ENCODE assay signal across 38 cellular contexts in genomic region chr2:68992341-68992740, GRCh38. TPM values are rescaled to one million over a fixed set of nuclear protein-coding genes. Genes with fewer than 3 reads are reported as not detected.
"Had no signal": no experiment of that assay in that cellular context is flagged by ENCODE, and none has a peak within 500 bp of the region (broad histone marks: within the 10 kb centered on the region; RNA-seq: fewer than 3 reads in every experiment).

No MANE protein-coding gene starts in this region.

- H3K27ac ChIP-seq: adrenal gland, body of pancreas, brain microvascular endothelial cell, breast epithelium, VCaP had no signal

- H3K4me1 Mint-ChIP-seq: activated B cell treated with CpG ODN at 0.5 μM for 24 hours; activated CD4-positive, alpha-beta T cell treated with anti-CD3 and anti-CD28 coated beads, Interleukin-2, amount 10 ng/mL, durations not matched to agents 7 days and 5 days; activated naive CD8-positive, alpha-beta T cell treated with anti-CD3 and anti-CD28 coated beads for 36 hours; activated T-helper 17 cell treated with anti-CD3 and anti-CD28 coated beads, Interleukin-2, amount 50 U/mL, for 72 hours had no signal

- H3K9me3 ChIP-seq: adrenal gland, body of pancreas, breast epithelium had no signal

- DNase-seq: activated B cell treated with CpG ODN at 0.5 μM for 24 hours; activated CD4-positive, alpha-beta memory T cell treated with anti-CD3 and anti-CD28 coated beads for 36 hours; activated CD4-positive, alpha-beta T cell treated with anti-CD3 and anti-CD28 coated beads for 4 hours; activated CD4-positive, alpha-beta T cell treated with anti-CD3 and anti-CD28 coated beads, Interleukin-2, amount 10 ng/mL, durations not matched to agents 7 days and 5 days; activated CD4-positive, alpha-beta T cell treated with anti-CD3 and anti-CD28 coated beads, Interleukin-2, amount 50 U/mL, for 4 hours; activated CD4-positive, CD25-positive, alpha-beta regulatory T cell treated with anti-CD3 and anti-CD28 coated beads, Interleukin-2, amount 50 U/mL, for 72 hours; activated CD8-positive, alpha-beta memory T cell treated with anti-CD3 and anti-CD28 coated beads, Interleukin-2, amount 50 U/mL, for 4 hours; activated CD8-positive, alpha-beta T cell treated with anti-CD3 and anti-CD28 coated beads for 36 hours; activated effector memory CD4-positive, alpha-beta T cell treated with anti-CD3 and anti-CD28 coated beads, Interleukin-2, amount 50 U/mL, for 16 hours; activated gamma-delta T cell treated with Interleukin-2 at 50 U/mL for 16 hours; activated naive CD4-positive, alpha-beta T cell; activated naive CD4-positive, alpha-beta T cell treated with anti-CD3 and anti-CD28 coated beads for 36 hours; activated naive CD4-positive, alpha-beta T cell treated with anti-CD3 and anti-CD28 coated beads, Interleukin-2, amount 50 U/mL, for 16 hours; activated naive CD8-positive, alpha-beta T cell treated with anti-CD3 and anti-CD28 coated beads for 36 hours; activated T-cell treated with anti-CD3 and anti-CD28 coated beads for 4 hours; activated T-cell treated with anti-CD3 and anti-CD28 coated beads, Interleukin-2, amount 50 U/mL, for 1 hour; activated T-cell treated with anti-CD3 and anti-CD28 coated beads, Interleukin-2, amount 50 U/mL, for 4 hours; activated T-cell treated with anti-CD3 and anti-CD28 coated beads, Interleukin-2, amount 50 U/mL, for 72 hours; amniotic stem cell; aorta; body of pancreas; brain microvascular endothelial cell; central memory CD4-positive, alpha-beta T cell; T-helper 1 cell; T-helper 2 cell; T-helper 9 cell had no signal

- H3K27ac Mint-ChIP-seq: activated B cell treated with CpG ODN at 0.5 μM for 24 hours; activated CD4-positive, alpha-beta memory T cell treated with anti-CD3 and anti-CD28 coated beads for 36 hours; activated CD4-positive, alpha-beta T cell treated with anti-CD3 and anti-CD28 coated beads, Interleukin-2, amount 10 ng/mL, durations not matched to agents 7 days and 5 days; activated CD8-positive, alpha-beta T cell treated with anti-CD3 and anti-CD28 coated beads for 36 hours; activated naive CD4-positive, alpha-beta T cell treated with anti-CD3 and anti-CD28 coated beads for 36 hours; activated naive CD4-positive, alpha-beta T cell treated with anti-CD3 and anti-CD28 coated beads, Interleukin-2, amount 50 U/mL, for 72 hours; activated naive CD8-positive, alpha-beta T cell treated with anti-CD3 and anti-CD28 coated beads for 36 hours; activated T-cell treated with anti-CD3 and anti-CD28 coated beads, Interleukin-2, amount 50 U/mL, for 72 hours; activated T-helper 1 cell treated with anti-CD3 and anti-CD28 coated beads, Interleukin-12 subunit alpha, Interleukin-12 subunit beta, Interleukin-2, Interleukin-4 antibody, amounts not matched to agents 30 ng/mL and 10 ng/mL and 1 ng/mL, durations not matched to agents 14 hours and 24 hours and 36 hours; activated T-helper 17 cell treated with anti-CD3 and anti-CD28 coated beads, Interleukin-2, amount 50 U/mL, for 72 hours; T-helper 1 cell treated with Interleukin-12 subunit alpha and Interleukin-12 subunit beta and Interleukin-4 antibody, amounts not matched to agents 30 μg/mL and 1 μg/mL, for 36 hours; T-helper 2 cell treated with Interferon-gamma antibody and Interleukin-4, amounts not matched to agents 5 μg/mL and 100 μg/mL, for 36 hours had no signal

- H3K36me3 Mint-ChIP-seq: activated CD4-positive, alpha-beta memory T cell treated with anti-CD3 and anti-CD28 coated beads for 36 hours; activated naive CD4-positive, alpha-beta T cell treated with anti-CD3 and anti-CD28 coated beads, Interleukin-2, amount 50 U/mL, for 72 hours; activated naive CD8-positive, alpha-beta T cell treated with anti-CD3 and anti-CD28 coated beads for 36 hours had no signal

- H3K27me3 ChIP-seq: adrenal gland, body of pancreas, brain microvascular endothelial cell, breast epithelium had no signal

- H3K4me3 Mint-ChIP-seq: activated B cell treated with CpG ODN at 0.5 μM for 24 hours; activated CD4-positive, alpha-beta memory T cell treated with anti-CD3 and anti-CD28 coated beads for 36 hours; activated CD4-positive, alpha-beta T cell treated with anti-CD3 and anti-CD28 coated beads, Interleukin-2, amount 10 ng/mL, durations not matched to agents 7 days and 5 days; activated CD8-positive, alpha-beta T cell treated with anti-CD3 and anti-CD28 coated beads for 36 hours; activated naive CD4-positive, alpha-beta T cell treated with anti-CD3 and anti-CD28 coated beads for 36 hours; activated naive CD8-positive, alpha-beta T cell treated with anti-CD3 and anti-CD28 coated beads for 36 hours; activated T-cell treated with anti-CD3 and anti-CD28 coated beads, Interleukin-2, amount 50 U/mL, for 4 hours; activated T-cell treated with anti-CD3 and anti-CD28 coated beads, Interleukin-2, amount 50 U/mL, for 72 hours; activated T-helper 1 cell treated with anti-CD3 and anti-CD28 coated beads, Interleukin-12 subunit alpha, Interleukin-12 subunit beta, Interleukin-2, Interleukin-4 antibody, amounts not matched to agents 30 ng/mL and 10 ng/mL and 1 ng/mL, durations not matched to agents 14 hours and 24 hours and 36 hours; activated T-helper 17 cell treated with anti-CD3 and anti-CD28 coated beads, Interleukin-2, amount 50 U/mL, for 72 hours; T-helper 1 cell treated with Interleukin-12 subunit alpha and Interleukin-12 subunit beta and Interleukin-4 antibody, amounts not matched to agents 30 μg/mL and 1 μg/mL, for 36 hours; T-helper 2 cell treated with Interferon-gamma antibody and Interleukin-4, amounts not matched to agents 5 μg/mL and 100 μg/mL, for 36 hours had no signal

- H3K4me1 ChIP-seq: body of pancreas, breast epithelium had no signal

- H3K4me3 ChIP-seq: adrenal gland, body of pancreas, breast epithelium had no signal

- H3K36me3 ChIP-seq: adrenal gland, brain microvascular endothelial cell, breast epithelium had no signal

- H3K9me3 Mint-ChIP-seq: activated B cell treated with CpG ODN at 0.5 μM for 24 hours; activated CD4-positive, alpha-beta memory T cell treated with anti-CD3 and anti-CD28 coated beads for 36 hours; activated CD4-positive, alpha-beta T cell treated with anti-CD3 and anti-CD28 coated beads, Interleukin-2, amount 10 ng/mL, durations not matched to agents 7 days and 5 days; activated CD8-positive, alpha-beta T cell treated with anti-CD3 and anti-CD28 coated beads for 36 hours; activated naive CD4-positive, alpha-beta T cell treated with anti-CD3 and anti-CD28 coated beads for 36 hours; activated naive CD4-positive, alpha-beta T cell treated with anti-CD3 and anti-CD28 coated beads, Interleukin-2, amount 50 U/mL, for 72 hours; activated naive CD8-positive, alpha-beta T cell treated with anti-CD3 and anti-CD28 coated beads for 36 hours; activated T-cell treated with anti-CD3 and anti-CD28 coated beads, Interleukin-2, amount 50 U/mL, for 4 hours; activated T-cell treated with anti-CD3 and anti-CD28 coated beads, Interleukin-2, amount 50 U/mL, for 72 hours; activated T-helper 1 cell treated with anti-CD3 and anti-CD28 coated beads, Interleukin-12 subunit alpha, Interleukin-12 subunit beta, Interleukin-2, Interleukin-4 antibody, amounts not matched to agents 30 ng/mL and 10 ng/mL and 1 ng/mL, durations not matched to agents 14 hours and 24 hours and 36 hours; activated T-helper 17 cell treated with anti-CD3 and anti-CD28 coated beads, Interleukin-2, amount 50 U/mL, for 72 hours; T-helper 1 cell treated with Interleukin-12 subunit alpha and Interleukin-12 subunit beta and Interleukin-4 antibody, amounts not matched to agents 30 μg/mL and 1 μg/mL, for 36 hours; T-helper 2 cell treated with Interferon-gamma antibody and Interleukin-4, amounts not matched to agents 5 μg/mL and 100 μg/mL, for 36 hours had no signal

RNA-seq across cellular contexts. Expression of gene GKN1, which starts 17.9 kb away (rescaled TPM):
- total RNA-seq: activated B cell treated with CpG ODN at 0.5 μM for 24 hours; activated CD4-positive, alpha-beta memory T cell treated with anti-CD3 and anti-CD28 coated beads for 36 hours; activated CD4-positive, alpha-beta T cell treated with anti-CD3 and anti-CD28 coated beads, Interleukin-2, amount 10 ng/mL, durations not matched to agents 7 days and 5 days; activated CD8-positive, alpha-beta memory T cell treated with anti-CD3 and anti-CD28 coated beads for 36 hours; activated CD8-positive, alpha-beta T cell treated with anti-CD3 and anti-CD28 coated beads for 36 hours; activated naive CD4-positive, alpha-beta T cell treated with anti-CD3 and anti-CD28 coated beads for 36 hours; activated naive CD4-positive, alpha-beta T cell treated with anti-CD3 and anti-CD28 coated beads, Interleukin-2, amount 50 U/mL, for 72 hours; activated naive CD8-positive, alpha-beta T cell treated with anti-CD3 and anti-CD28 coated beads for 36 hours; activated T-cell treated with anti-CD3 and anti-CD28 coated beads, Interleukin-2, amount 50 U/mL, for 4 hours; activated T-cell treated with anti-CD3 and anti-CD28 coated beads, Interleukin-2, amount 50 U/mL, for 72 hours; activated T-helper 1 cell treated with anti-CD3 and anti-CD28 coated beads, Interleukin-12 subunit alpha, Interleukin-12 subunit beta, Interleukin-2, Interleukin-4 antibody, amounts not matched to agents 30 ng/mL and 10 ng/mL and 1 ng/mL, durations not matched to agents 14 hours and 24 hours and 36 hours; activated T-helper 17 cell treated with anti-CD3 and anti-CD28 coated beads, Interleukin-2, amount 50 U/mL, for 72 hours; aorta; astrocyte; body of pancreas; breast epithelium; cardiac septum; cerebellum had no signal

RNA-seq across cellular contexts. Expression of gene ANTXR1, which starts 20.6 kb away (rescaled TPM):
- total RNA-seq: activated B cell treated with CpG ODN at 0.5 μM for 24 hours; activated CD4-positive, alpha-beta memory T cell treated with anti-CD3 and anti-CD28 coated beads for 36 hours; activated naive CD4-positive, alpha-beta T cell treated with anti-CD3 and anti-CD28 coated beads, Interleukin-2, amount 50 U/mL, for 72 hours; activated T-cell treated with anti-CD3 and anti-CD28 coated beads, Interleukin-2, amount 50 U/mL, for 72 hours; activated T-helper 1 cell treated with anti-CD3 and anti-CD28 coated beads, Interleukin-12 subunit alpha, Interleukin-12 subunit beta, Interleukin-2, Interleukin-4 antibody, amounts not matched to agents 30 ng/mL and 10 ng/mL and 1 ng/mL, durations not matched to agents 14 hours and 24 hours and 36 hours had no signal

RNA-seq across cellular contexts. Expression of gene GKN2, which starts 39.6 kb away (rescaled TPM):
- total RNA-seq: activated B cell treated with CpG ODN at 0.5 μM for 24 hours; activated CD4-positive, alpha-beta memory T cell treated with anti-CD3 and anti-CD28 coated beads for 36 hours; activated CD4-positive, alpha-beta T cell treated with anti-CD3 and anti-CD28 coated beads, Interleukin-2, amount 10 ng/mL, durations not matched to agents 7 days and 5 days; activated CD8-positive, alpha-beta memory T cell treated with anti-CD3 and anti-CD28 coated beads for 36 hours; activated CD8-positive, alpha-beta T cell treated with anti-CD3 and anti-CD28 coated beads for 36 hours; activated naive CD4-positive, alpha-beta T cell treated with anti-CD3 and anti-CD28 coated beads for 36 hours; activated naive CD4-positive, alpha-beta T cell treated with anti-CD3 and anti-CD28 coated beads, Interleukin-2, amount 50 U/mL, for 72 hours; activated naive CD8-positive, alpha-beta T cell treated with anti-CD3 and anti-CD28 coated beads for 36 hours; activated T-cell treated with anti-CD3 and anti-CD28 coated beads, Interleukin-2, amount 50 U/mL, for 4 hours; activated T-cell treated with anti-CD3 and anti-CD28 coated beads, Interleukin-2, amount 50 U/mL, for 72 hours; activated T-helper 1 cell treated with anti-CD3 and anti-CD28 coated beads, Interleukin-12 subunit alpha, Interleukin-12 subunit beta, Interleukin-2, Interleukin-4 antibody, amounts not matched to agents 30 ng/mL and 10 ng/mL and 1 ng/mL, durations not matched to agents 14 hours and 24 hours and 36 hours; activated T-helper 17 cell treated with anti-CD3 and anti-CD28 coated beads, Interleukin-2, amount 50 U/mL, for 72 hours; aorta; astrocyte; body of pancreas; breast epithelium; cardiac septum; cerebellum had no signal
